27 cellular contexts compared by ENCODE assay signal in the genomic region with DNA sequence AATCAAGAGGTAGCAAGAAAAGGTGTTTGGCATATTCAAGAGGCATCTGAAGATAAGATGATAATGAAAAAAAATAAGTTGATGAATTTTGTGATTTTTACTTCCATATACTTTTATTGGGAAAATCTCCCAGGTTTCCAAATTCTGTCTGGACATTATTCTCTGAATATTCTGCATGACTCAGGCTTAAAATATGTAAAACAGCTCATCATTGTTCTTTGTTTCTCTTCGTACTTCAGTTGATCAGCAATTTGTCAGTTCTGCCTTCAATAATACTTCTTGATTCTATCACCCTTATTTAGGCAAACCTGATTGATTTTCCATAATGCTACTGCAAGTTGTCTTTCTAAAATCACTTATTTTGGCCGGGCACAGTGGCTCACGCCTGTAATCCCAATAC. TPM values are rescaled to one million over a fixed set of nuclear protein-coding genes. Genes with fewer than 3 reads are reported as not detected.
DNase-seq lines count a peak whose midpoint lies in the region; ATAC-seq and TF ChIP-seq lines count a peak whose summit lies in the region.
"Had no signal": no experiment of that assay in that cellular context is flagged by ENCODE, and none has a peak within 500 bp of the region (broad histone marks: within the 10 kb centered on the region; RNA-seq: fewer than 3 reads in every experiment).

No MANE protein-coding gene starts in this region.

- no peak for TF ChIP-seq CTCF in fibroblast of the aortic adventitia (IDR thresholded peaks at IDR 0.05; ENCODE audit: insufficient read depth, low read length)

- H3K4me3 Mint-ChIP-seq in activated naive CD8-positive, alpha-beta T cell treated with anti-CD3 and anti-CD28 coated beads for 36 hours: no peak overlapping the region
- H3K4me3 Mint-ChIP-seq: brain; naive thymus-derived CD4-positive, alpha-beta T cell had no signal

- ATAC-seq in HG03025 (IDR thresholded peaks at IDR 0.05; ENCODE audit: low FRiP score, unreplicated experiment): no peak
- no peak for ATAC-seq in activated CD4-positive, CD25-positive, alpha-beta regulatory T cell treated with anti-CD3 and anti-CD28 coated beads, Interleukin-2, amount 50 U/mL, for 24 hours
- ATAC-seq: activated naive CD4-positive, alpha-beta T cell treated with anti-CD3 and anti-CD28 coated beads, Interleukin-2, amount 50 U/mL, for 72 hours; left cardiac atrium; naive thymus-derived CD4-positive, alpha-beta T cell; right cardiac atrium had no signal

- H3K27me3 Mint-ChIP-seq in activated naive CD8-positive, alpha-beta T cell treated with anti-CD3 and anti-CD28 coated beads for 36 hours: no peaks in the 10 kb centered on the region
- H3K27me3 Mint-ChIP-seq: brain; naive thymus-derived CD4-positive, alpha-beta T cell had no signal

- H3K4me3 ChIP-seq in fibroblast of the aortic adventitia (ENCODE audit: low read depth, low read length): no peak overlapping the region
- H3K4me3 ChIP-seq: colonic mucosa, PC-9, vagina had no signal

- no peaks in the 10 kb centered on the region for H3K9me3 Mint-ChIP-seq in activated naive CD8-positive, alpha-beta T cell treated with anti-CD3 and anti-CD28 coated beads for 36 hours
- H3K9me3 Mint-ChIP-seq: activated naive CD4-positive, alpha-beta T cell treated with anti-CD3 and anti-CD28 coated beads, Interleukin-2, amount 50 U/mL, for 72 hours; brain had no signal

- peak; percentile 40 for DNase-seq in AG08395 (ENCODE audit: low spot score)
- DNase-seq in HS-5 (ENCODE audit: low read depth): peak; percentile 45
- DNase-seq in activated naive CD8-positive, alpha-beta T cell treated with anti-CD3 and anti-CD28 coated beads for 36 hours: no peak
- peak; percentile 27 for DNase-seq in fibroblast of the aortic adventitia (ENCODE audit: low read depth)
- DNase-seq in T-helper 1 cell: no peak
- no peak for DNase-seq in OCI-M2 (lab: John Stamatoyannopoulos, UW; ENCODE audit: unreplicated experiment)
- DNase-seq: activated CD4-positive, CD25-positive, alpha-beta regulatory T cell treated with anti-CD3 and anti-CD28 coated beads, Interleukin-2, amount 50 U/mL, for 72 hours; colonic mucosa; DMS 273 treated with DMSO at 0.1 percent for 48 hours; KBM-7; left cardiac atrium; naive thymus-derived CD4-positive, alpha-beta T cell; NCI-H1694 treated with DMSO at 0.1 percent for 48 hours; NCI-H345; PC-9; right cardiac atrium; stimulated activated CD4-positive, alpha-beta T cell treated with anti-CD3 and anti-CD28 coated beads, Interleukin-15, amount 100 ng/mL, for 24 hours had no signal

- no peaks in the 10 kb centered on the region for H3K4me1 Mint-ChIP-seq in activated naive CD8-positive, alpha-beta T cell treated with anti-CD3 and anti-CD28 coated beads for 36 hours
- H3K4me1 Mint-ChIP-seq: brain had no signal

- H3K27ac Mint-ChIP-seq in activated naive CD8-positive, alpha-beta T cell treated with anti-CD3 and anti-CD28 coated beads for 36 hours: peak overlapping the region; percentile 38
- H3K27ac Mint-ChIP-seq: brain had no signal

- H3K36me3 Mint-ChIP-seq in activated naive CD8-positive, alpha-beta T cell treated with anti-CD3 and anti-CD28 coated beads for 36 hours: peaks cover 24% of the 10 kb centered on the region

RNA-seq across cellular contexts. Expression of gene GTF2H1, which starts 30.2 kb away (rescaled TPM):
- 10 to 100 TPM; 61.1 to 63.2 TPM for total RNA-seq in activated naive CD8-positive, alpha-beta T cell treated with anti-CD3 and anti-CD28 coated beads for 36 hours
- 71.5 and 95.4 TPM in 2 replicates for total RNA-seq in fibroblast of the aortic adventitia (ENCODE audit: low replicate concordance)

RNA-seq across cellular contexts. Expression of gene HPS5, which starts 30.6 kb away (rescaled TPM):
- 10 to 100 TPM; 14.1 to 15.9 TPM for total RNA-seq in activated naive CD8-positive, alpha-beta T cell treated with anti-CD3 and anti-CD28 coated beads for 36 hours
- total RNA-seq in fibroblast of the aortic adventitia (ENCODE audit: low replicate concordance): 32.3 and 43.3 TPM in 2 replicates

RNA-seq across cellular contexts. Expression of gene LDHA, which starts 41.8 kb away (rescaled TPM):
- 1,000 to 10,000 TPM; 2,369 to 2,412 TPM for total RNA-seq in activated naive CD8-positive, alpha-beta T cell treated with anti-CD3 and anti-CD28 coated beads for 36 hours
- 404 and 1,021 TPM in 2 replicates for total RNA-seq in fibroblast of the aortic adventitia (ENCODE audit: low replicate concordance)

RNA-seq across cellular contexts. Expression of gene LDHC, which starts 59.5 kb away (rescaled TPM):
- not detected for total RNA-seq in activated naive CD8-positive, alpha-beta T cell treated with anti-CD3 and anti-CD28 coated beads for 36 hours
- 0.33 TPM in 1 of 2 replicates, not detected in the other for total RNA-seq in fibroblast of the aortic adventitia (ENCODE audit: low replicate concordance)
- total RNA-seq: A673; activated CD8-positive, alpha-beta memory T cell treated with anti-CD3 and anti-CD28 coated beads for 36 hours; activated naive CD4-positive, alpha-beta T cell treated with anti-CD3 and anti-CD28 coated beads, Interleukin-2, amount 50 U/mL, for 72 hours; left cardiac atrium; mesenteric fat pad; naive thymus-derived CD4-positive, alpha-beta T cell; osteocyte; PC-9; subcutaneous adipose tissue; vagina had no signal

Comparison
In these comparisons a context has a peak if more than half of its experiments do, and no peak if none do; other contexts are left out.
1. DNase-seq: peak in AG08395 (single experiment), HS-5 (single experiment) and fibroblast of the aortic adventitia (single experiment); none in activated naive CD8-positive, alpha-beta T cell treated with anti-CD3 and anti-CD28 coated beads for 36 hours (single experiment), T-helper 1 cell (0 of 5) and OCI-M2 (single experiment).